ENCODE assay signal across 9 cellular contexts in the genomic region with DNA sequence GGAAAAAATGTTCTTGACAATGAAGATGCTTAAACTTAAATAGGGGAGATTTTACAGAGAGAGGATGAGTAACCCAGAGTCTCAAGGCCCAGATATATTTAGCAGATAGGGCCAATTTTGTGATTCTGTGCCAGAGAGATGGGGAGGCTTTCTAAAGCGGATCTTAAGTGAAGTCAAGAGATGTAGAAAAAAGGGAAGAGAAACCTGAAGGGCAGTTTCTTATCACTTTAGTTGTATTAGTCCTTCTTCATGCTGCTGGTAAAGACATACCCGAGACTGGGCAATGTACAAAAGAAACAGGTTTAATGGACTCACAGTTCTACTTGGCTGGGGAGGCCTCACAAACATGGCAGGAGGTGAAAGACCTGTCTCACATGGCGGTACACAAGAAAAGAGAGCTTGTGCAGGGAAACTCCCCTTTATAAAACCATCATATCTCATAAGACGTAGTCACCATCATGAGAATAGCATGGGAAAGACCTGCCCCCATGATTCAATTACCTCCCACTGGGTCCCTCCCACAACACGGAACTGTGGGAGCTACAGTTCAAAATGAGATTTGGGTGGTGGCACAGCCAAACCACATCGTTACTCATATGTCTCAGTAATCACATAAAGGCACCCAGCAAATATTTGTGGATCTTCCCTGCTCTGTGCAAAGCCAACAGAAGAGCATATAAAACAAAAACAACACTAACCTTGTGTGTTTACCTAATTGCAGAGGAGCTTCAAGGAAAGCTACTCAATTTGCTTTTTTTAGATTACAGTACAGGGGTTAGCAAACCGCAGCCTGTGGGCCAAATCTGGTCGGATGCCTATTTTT.
DNase-seq lines count a peak whose midpoint lies in the region; ATAC-seq, FAIRE-seq and TF ChIP-seq lines count a peak whose summit lies in the region.
"Had no signal": no experiment of that assay in that cellular context is flagged by ENCODE, and none has a peak within 500 bp of the region (broad histone marks: within the 10 kb centered on the region; RNA-seq: fewer than 3 reads in every experiment).

No MANE protein-coding gene starts in this region.

- CTCF ChIA-PET in HEK293T (lab: Yijun Ruan, JAX), result interaction anchor here (0.7 kb wide), 1 partner anchor 99 kb away, joined by 3 read pairs; no protein-coding TSS in a partner anchor

- intact Hi-C loops in left colon (cut with DNase I, micrococcal nuclease), result no loop called here

- POLR2A ChIA-PET in HEK293T (lab: Yijun Ruan, JAX), result no interaction called here

- peak; percentile 99 for FAIRE-seq in GM12892 (lab: Jason Lieb, UNC)
- FAIRE-seq: K562 had no signal

- no peak for DNase-seq in GM12892 (ENCODE audit: insufficient read length)
- DNase-seq in iPS-NIHi11 (ENCODE audit: low spot score), result no peak
- no peak for DNase-seq in HEK293T (ENCODE audit: extremely low spot score)
- no peak for DNase-seq in left colon
- DNase-seq in dermis blood vessel endothelial cell, result no peak

- ATAC-seq in GM21423 (IDR thresholded peaks at IDR 0.05; ENCODE audit: unreplicated experiment), result peak; percentile 69
- peak; percentile 54 for ATAC-seq in HG03575 (IDR thresholded peaks at IDR 0.05; ENCODE audit: extremely low read depth, insufficient number of reproducible peaks, low FRiP score, unreplicated experiment)
- ATAC-seq in esophagus mucosa, result peak; percentile 38
- no peak for ATAC-seq in left colon
- ATAC-seq: K562 had no signal

- TF ChIP-seq POLR2A in GM12892 (IDR thresholded peaks at IDR 0.05; ENCODE audit: low read depth, low read length), result 0 out of 2 replicates have a peak, but pooled peaks have one; percentile 21

TF ChIP-seq in HEK293T, 16 proteins besides CTCF, POLR2A, EP300 and RAD21:
- TF ChIP-seq SP1 (IDR thresholded peaks at IDR 0.05) (no peak), FOXK2 (IDR thresholded peaks at IDR 0.05) (no peak), FOXA1 (IDR thresholded peaks at IDR 0.05) (no peak), L3MBTL2 (conservative IDR thresholded peaks at IDR 0.05) (no peak), CTBP1 (IDR thresholded peaks at IDR 0.05; ENCODE audit: borderline replicate concordance) (no peak), FOXM1 (IDR thresholded peaks at IDR 0.05; ENCODE audit: borderline replicate concordance) (no peak), NFRKB (IDR thresholded peaks at IDR 0.05) (no peak), TARDBP (IDR thresholded peaks at IDR 0.05) (no peak)
- TF ChIP-seq, protein P1, sequence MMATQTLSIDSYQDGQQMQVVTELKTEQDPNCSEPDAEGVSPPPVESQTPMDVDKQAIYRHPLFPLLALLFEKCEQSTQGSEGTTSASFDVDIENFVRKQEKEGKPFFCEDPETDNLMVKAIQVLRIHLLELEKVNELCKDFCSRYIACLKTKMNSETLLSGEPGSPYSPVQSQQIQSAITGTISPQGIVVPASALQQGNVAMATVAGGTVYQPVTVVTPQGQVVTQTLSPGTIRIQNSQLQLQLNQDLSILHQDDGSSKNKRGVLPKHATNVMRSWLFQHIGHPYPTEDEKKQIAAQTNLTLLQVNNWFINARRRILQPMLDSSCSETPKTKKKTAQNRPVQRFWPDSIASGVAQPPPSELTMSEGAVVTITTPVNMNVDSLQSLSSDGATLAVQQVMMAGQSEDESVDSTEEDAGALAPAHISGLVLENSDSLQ (IDR thresholded peaks at IDR 0.05), result no peak
